Comparison of ENCODE assay signal across 10 cellular contexts in genomic region chr5:168734657-168735344, GRCh38.
DNase-seq lines count a peak whose midpoint lies in the region; ATAC-seq, FAIRE-seq and TF ChIP-seq lines count a peak whose summit lies in the region.
"Had no signal": no experiment of that assay in that cellular context is flagged by ENCODE, and none has a peak within 500 bp of the region (broad histone marks: within the 10 kb centered on the region; RNA-seq: fewer than 3 reads in every experiment).

No MANE protein-coding gene starts in this region.

- H3K36me3 ChIP-seq in vagina (no peaks in the 10 kb centered on the region), spleen (no peaks in the 10 kb centered on the region)
- H3K36me3 ChIP-seq: neutrophil had no signal

- H3K4me1 ChIP-seq in vagina (no peaks in the 10 kb centered on the region), spleen (peaks cover 0 to 5% (median 0%) of the 10 kb centered on the region in 6 donors)

- H3K4me3 ChIP-seq in vagina (no peak overlapping the region), spleen (no peak overlapping the region)

- no peak overlapping the region for H3K27ac ChIP-seq in vagina
- no peak overlapping the region for H3K27ac ChIP-seq in spleen
- H3K27ac ChIP-seq: neutrophil had no signal

- WGBS in spleen, 5 donors, result 43 to 56% (median 53%) methylated on average over 7 of the region's 7 CpGs

- ATAC-seq in Right ventricle myocardium inferior, result peak; percentile 88
- ATAC-seq in HG03565 (IDR thresholded peaks at IDR 0.05; ENCODE audit: unreplicated experiment), result peak; percentile 90
- peak; percentile 86 for ATAC-seq in Right ventricle myocardium superior (ENCODE audit: poor library complexity)

- FAIRE-seq in RCC 7860 (lab: Jason Lieb, UNC), result no peak

- H3K27me3 ChIP-seq in vagina (no peaks in the 10 kb centered on the region), spleen (replicated peaks in 1 of 7) (no peaks in the 10 kb centered on the region)
- H3K27me3 ChIP-seq: neutrophil had no signal

- peak; percentile 87 for DNase-seq in Right ventricle myocardium inferior (ENCODE audit: missing footprints)
- no peak for DNase-seq in cardiac septum (ENCODE audit: low spot score)
- peak; percentile 81 for DNase-seq in Right ventricle myocardium superior
- DNase-seq in vagina (ENCODE audit: extremely low spot score in 2 of 2), result peak; percentile 58 to 84
- DNase-seq in RCC 7860 (ENCODE audit: low spot score), result no peak
- DNase-seq in A172 (ENCODE audit: low spot score), result no peak
- no peak for DNase-seq in spleen
- DNase-seq: NCI-H446 treated with DMSO at 0.1 percent for 48 hours had no signal

- TF ChIP-seq CTCF in vagina (IDR thresholded peaks at IDR 0.05) (no peak), spleen (IDR thresholded peaks at IDR 0.05 in 8 of 11, conservative IDR thresholded peaks at IDR 0.05 in 3 of 11) (no peak)

- no peaks in the 10 kb centered on the region for H3K9me3 ChIP-seq in vagina
- H3K9me3 ChIP-seq in spleen, result peaks cover 0 to 9% (median 6%) of the 10 kb centered on the region in 8 donors
- H3K9me3 ChIP-seq: neutrophil had no signal

- TF ChIP-seq POLR2A in vagina (IDR thresholded peaks at IDR 0.05) (no peak), spleen (IDR thresholded peaks at IDR 0.05) (no peak)

- intact Hi-C loops in Right ventricle myocardium inferior (cut with DNase I) (no loop called here), cardiac septum (cut with DNase I) (no loop called here), Right ventricle myocardium superior (cut with DNase I) (no loop called here), vagina (cut with DNase I) (no loop called here), spleen (cut with DNase I; ENCODE audit: low total_unique reads) (no loop called here)

Comparison
In these comparisons a context has a peak if more than half of its experiments do, and no peak if none do; other contexts are left out.
1. DNase-seq: peak in Right ventricle myocardium inferior (single experiment), Right ventricle myocardium superior (single experiment) and vagina (2 of 2); none in cardiac septum (single experiment), RCC 7860 (single experiment), A172 (single experiment) and spleen (single experiment).
2. Peak in every context shown above with its lines, with median percentiles within 50 percentile points of each other: ATAC-seq.